1 cellular context compared by ENCODE assay signal in genomic region chr1:234869182-234870019, GRCh38.
TF ChIP-seq lines count a peak whose summit lies in the region.

No MANE protein-coding gene starts in this region.

TF ChIP-seq in HCT116, 20 proteins besides CTCF, POLR2A, EP300 and RAD21 (continued from another document):
- TF ChIP-seq POLR2AphosphoS5 (IDR thresholded peaks at IDR 0.05; ENCODE audit: low read depth, low read length) (no peak), REST (IDR thresholded peaks at IDR 0.05; ENCODE audit: low read depth) (no peak), CEBPB (IDR thresholded peaks at IDR 0.05; ENCODE audit: low read depth) (no peak), CBX3 (IDR thresholded peaks at IDR 0.05; ENCODE audit: low read depth) (no peak), FOSL1 (IDR thresholded peaks at IDR 0.05; ENCODE audit: low read depth) (no peak), SIN3A (IDR thresholded peaks at IDR 0.05; ENCODE audit: low read depth) (no peak), EZH2 (IDR thresholded peaks at IDR 0.05) (no peak), MAX (IDR thresholded peaks at IDR 0.05) (no peak), JUND (IDR thresholded peaks at IDR 0.05) (no peak), SRF (IDR thresholded peaks at IDR 0.05; ENCODE audit: low read depth) (no peak), EZH2phosphoT487 (IDR thresholded peaks at IDR 0.05; ENCODE audit: borderline replicate concordance) (no peak), TCF7L2 (IDR thresholded peaks at IDR 0.05; ENCODE audit: borderline replicate concordance, extremely low read depth, insufficient read depth, insufficient read length) (no peak)
